38 cellular contexts compared by ENCODE assay signal in genomic region chr2:118339386-118339785, GRCh38.
"Had no signal": no experiment of that assay in that cellular context is flagged by ENCODE, and none has a peak within 500 bp of the region (broad histone marks: within the 10 kb centered on the region; RNA-seq: fewer than 3 reads in every experiment).

No MANE protein-coding gene starts in this region.

- H3K9me3 ChIP-seq: adrenal gland had no signal

- DNase-seq: activated B cell treated with CpG ODN at 0.5 μM for 24 hours; activated CD4-positive, alpha-beta memory T cell treated with anti-CD3 and anti-CD28 coated beads for 36 hours; activated CD4-positive, alpha-beta T cell treated with anti-CD3 and anti-CD28 coated beads for 4 hours; activated CD4-positive, alpha-beta T cell treated with anti-CD3 and anti-CD28 coated beads, Interleukin-2, amount 10 ng/mL, durations not matched to agents 24 days and 14 days; activated CD4-positive, alpha-beta T cell treated with anti-CD3 and anti-CD28 coated beads, Interleukin-2, amount 50 U/mL, for 1 hour; activated CD4-positive, alpha-beta T cell treated with anti-CD3 and anti-CD28 coated beads, Interleukin-2, amount 50 U/mL, for 4 hours; activated CD4-positive, CD25-positive, alpha-beta regulatory T cell treated with anti-CD3 and anti-CD28 coated beads, Interleukin-2, amount 50 U/mL, for 72 hours; activated CD8-positive, alpha-beta memory T cell treated with anti-CD3 and anti-CD28 coated beads, Interleukin-2, amount 50 U/mL, for 4 hours; activated CD8-positive, alpha-beta T cell treated with anti-CD3 and anti-CD28 coated beads for 36 hours; activated effector memory CD4-positive, alpha-beta T cell treated with anti-CD3 and anti-CD28 coated beads, Interleukin-2, amount 50 U/mL, for 16 hours; activated gamma-delta T cell treated with Interleukin-2 at 50 U/mL for 16 hours; activated naive CD4-positive, alpha-beta T cell; activated naive CD4-positive, alpha-beta T cell treated with anti-CD3 and anti-CD28 coated beads for 36 hours; activated naive CD4-positive, alpha-beta T cell treated with anti-CD3 and anti-CD28 coated beads, Interleukin-2, amount 50 U/mL, for 16 hours; activated naive CD8-positive, alpha-beta T cell treated with anti-CD3 and anti-CD28 coated beads for 36 hours; activated T-cell treated with anti-CD3 and anti-CD28 coated beads for 4 hours; activated T-cell treated with anti-CD3 and anti-CD28 coated beads, Interleukin-2, amount 50 U/mL, for 1 hour; activated T-cell treated with anti-CD3 and anti-CD28 coated beads, Interleukin-2, amount 50 U/mL, for 4 hours; activated T-cell treated with anti-CD3 and anti-CD28 coated beads, Interleukin-2, amount 50 U/mL, for 72 hours; adrenal gland; amygdala; anterior cingulate cortex; caudate nucleus; cerebellar nuclear complex; T-helper 2 cell; T-helper 9 cell had no signal

- H3K4me1 ChIP-seq: adrenal gland, ascending aorta had no signal

- H3K27me3 Mint-ChIP-seq: activated B cell treated with CpG ODN at 0.5 μM for 24 hours; activated CD4-positive, alpha-beta T cell treated with anti-CD3 and anti-CD28 coated beads, Interleukin-2, amount 10 ng/mL, durations not matched to agents 24 days and 14 days had no signal

- H3K4me1 Mint-ChIP-seq: activated B cell treated with CpG ODN at 0.5 μM for 24 hours; activated CD4-positive, alpha-beta T cell treated with anti-CD3 and anti-CD28 coated beads, Interleukin-2, amount 10 ng/mL, durations not matched to agents 24 days and 14 days; activated naive CD8-positive, alpha-beta T cell treated with anti-CD3 and anti-CD28 coated beads for 36 hours; activated T-helper 17 cell treated with anti-CD3 and anti-CD28 coated beads, Interleukin-2, amount 50 U/mL, for 72 hours; brain; central memory CD8-positive, alpha-beta T cell had no signal

- H3K36me3 Mint-ChIP-seq: activated naive CD8-positive, alpha-beta T cell treated with anti-CD3 and anti-CD28 coated beads for 36 hours; brain had no signal

- H3K4me3 Mint-ChIP-seq: activated B cell treated with CpG ODN at 0.5 μM for 24 hours; activated CD4-positive, alpha-beta memory T cell treated with anti-CD3 and anti-CD28 coated beads for 36 hours; activated CD4-positive, alpha-beta T cell treated with anti-CD3 and anti-CD28 coated beads, Interleukin-2, amount 10 ng/mL, durations not matched to agents 24 days and 14 days; activated CD8-positive, alpha-beta T cell treated with anti-CD3 and anti-CD28 coated beads for 36 hours; activated naive CD4-positive, alpha-beta T cell treated with anti-CD3 and anti-CD28 coated beads for 36 hours; activated naive CD8-positive, alpha-beta T cell treated with anti-CD3 and anti-CD28 coated beads for 36 hours; activated T-cell treated with anti-CD3 and anti-CD28 coated beads, Interleukin-2, amount 50 U/mL, for 4 hours; activated T-cell treated with anti-CD3 and anti-CD28 coated beads, Interleukin-2, amount 50 U/mL, for 72 hours; activated T-helper 1 cell treated with anti-CD3 and anti-CD28 coated beads, Interleukin-12 subunit alpha, Interleukin-12 subunit beta, Interleukin-2, Interleukin-4 antibody, amounts not matched to agents 30 ng/mL and 10 ng/mL and 1 ng/mL, durations not matched to agents 14 hours and 24 hours and 36 hours; activated T-helper 17 cell treated with anti-CD3 and anti-CD28 coated beads, Interleukin-2, amount 50 U/mL, for 72 hours; brain; central memory CD8-positive, alpha-beta T cell; T-helper 1 cell treated with Interleukin-12 subunit alpha and Interleukin-12 subunit beta and Interleukin-4 antibody, amounts not matched to agents 30 μg/mL and 1 μg/mL, for 36 hours; T-helper 2 cell treated with Interferon-gamma antibody and Interleukin-4, amounts not matched to agents 5 μg/mL and 100 μg/mL, for 36 hours had no signal

- H3K4me3 ChIP-seq: adrenal gland, ascending aorta, cardiac muscle cell had no signal

- H3K27ac ChIP-seq: adrenal gland, ascending aorta, cardiac muscle cell, VCaP had no signal

- FAIRE-seq: bronchial epithelial cell, TTC549 had no signal

- H3K36me3 ChIP-seq: adrenal gland, ascending aorta, cardiac muscle cell had no signal

- ATAC-seq: activated CD8-positive, alpha-beta T cell treated with anti-CD3 and anti-CD28 coated beads for 36 hours; activated naive CD4-positive, alpha-beta T cell treated with anti-CD3 and anti-CD28 coated beads, Interleukin-2, amount 50 U/mL, for 72 hours; activated T-cell treated with anti-CD3 and anti-CD28 coated beads, Interleukin-2, amount 50 U/mL, for 4 hours; activated T-cell treated with anti-CD3 and anti-CD28 coated beads, Interleukin-2, amount 50 U/mL, for 72 hours; activated T-helper 17 cell treated with anti-CD3 and anti-CD28 coated beads, Interleukin-2, amount 50 U/mL, for 72 hours had no signal

- H3K27ac Mint-ChIP-seq: activated B cell treated with CpG ODN at 0.5 μM for 24 hours; activated CD4-positive, alpha-beta memory T cell treated with anti-CD3 and anti-CD28 coated beads for 36 hours; activated CD4-positive, alpha-beta T cell treated with anti-CD3 and anti-CD28 coated beads, Interleukin-2, amount 10 ng/mL, durations not matched to agents 24 days and 14 days; activated CD8-positive, alpha-beta T cell treated with anti-CD3 and anti-CD28 coated beads for 36 hours; activated naive CD4-positive, alpha-beta T cell treated with anti-CD3 and anti-CD28 coated beads for 36 hours; activated naive CD4-positive, alpha-beta T cell treated with anti-CD3 and anti-CD28 coated beads, Interleukin-2, amount 50 U/mL, for 72 hours; activated naive CD8-positive, alpha-beta T cell treated with anti-CD3 and anti-CD28 coated beads for 36 hours; activated T-helper 1 cell treated with anti-CD3 and anti-CD28 coated beads, Interleukin-12 subunit alpha, Interleukin-12 subunit beta, Interleukin-2, Interleukin-4 antibody, amounts not matched to agents 30 ng/mL and 10 ng/mL and 1 ng/mL, durations not matched to agents 14 hours and 24 hours and 36 hours; activated T-helper 17 cell treated with anti-CD3 and anti-CD28 coated beads, Interleukin-2, amount 50 U/mL, for 72 hours; brain; T-helper 1 cell treated with Interleukin-12 subunit alpha and Interleukin-12 subunit beta and Interleukin-4 antibody, amounts not matched to agents 30 μg/mL and 1 μg/mL, for 36 hours; T-helper 2 cell treated with Interferon-gamma antibody and Interleukin-4, amounts not matched to agents 5 μg/mL and 100 μg/mL, for 36 hours had no signal

- H3K27me3 ChIP-seq: adrenal gland, ascending aorta, cardiac muscle cell had no signal
